ENCODE assay signal across 9 cellular contexts in genomic region chr3:46565607-46566039, GRCh38. TPM values are rescaled to one million over a fixed set of nuclear protein-coding genes. Genes with fewer than 3 reads are reported as not detected.
DNase-seq lines count a peak whose midpoint lies in the region; ATAC-seq and TF ChIP-seq lines count a peak whose summit lies in the region.
"Had no signal": no experiment of that assay in that cellular context is flagged by ENCODE, and none has a peak within 500 bp of the region (broad histone marks: within the 10 kb centered on the region; RNA-seq: fewer than 3 reads in every experiment).

No MANE protein-coding gene starts in this region.

- DNase-seq in HAP-1 (ENCODE audit: low spot score in 2 of 2), result peak; percentile 76 to 86
- no peak for DNase-seq in ascending aorta (ENCODE audit: low spot score in 2 of 2)
- no peak for DNase-seq in amniotic stem cell (lab: John Stamatoyannopoulos, UW)
- DNase-seq in stimulated activated CD4-positive, alpha-beta T cell treated with anti-CD3 and anti-CD28 coated beads, Interleukin-1b, Interleukin-23, amount 100 ng/mL, for 48 hours, result no peak

- H3K36me3 ChIP-seq in HAP-1 (replicated peaks) (no peaks in the 10 kb centered on the region), ascending aorta (no peaks in the 10 kb centered on the region), iPS-18a (ENCODE audit: control insufficient read depth, low read depth, low read length) (no peaks in the 10 kb centered on the region)
- H3K36me3 ChIP-seq: adrenal gland had no signal

- intact Hi-C loops in ascending aorta (cut with DNase I), result no loop called here

- ATAC-seq in HG03159 (IDR thresholded peaks at IDR 0.05; ENCODE audit: unreplicated experiment), result no peak
- ATAC-seq in GM19452 (IDR thresholded peaks at IDR 0.05; ENCODE audit: unreplicated experiment), result no peak

- no peak overlapping the region for H3K27ac ChIP-seq in ascending aorta
- H3K27ac ChIP-seq in iPS-18a (ENCODE audit: low read length), result no peak overlapping the region
- peak overlapping the region in 14 of 21 experiments; percentile 20 to 81 (median 56) for H3K27ac ChIP-seq in skin epidermis

- H3K4me3 ChIP-seq in HAP-1 (peak overlapping the region; percentile 35), ascending aorta (peak overlapping the region; percentile 50 to 60), iPS-18a (ENCODE audit: low read length) (peak overlapping the region; percentile 57), skin epidermis (peak overlapping the region; percentile 24 to 56 (median 37))

- TF ChIP-seq CTCF in ascending aorta (IDR thresholded peaks at IDR 0.05), result no peak

- H3K9ac ChIP-seq in iPS-18a (ENCODE audit: low read length), result peak overlapping the region; percentile 40

- peaks cover 7% of the 10 kb centered on the region; the same call in 1 of the 2 replicates for H3K9me3 ChIP-seq in HAP-1
- H3K9me3 ChIP-seq in ascending aorta, result no peaks in the 10 kb centered on the region
- peaks cover 3% of the 10 kb centered on the region for H3K9me3 ChIP-seq in iPS-18a (ENCODE audit: control insufficient read depth, low read depth, low read length)
- H3K9me3 ChIP-seq: adrenal gland had no signal

- H3K27me3 ChIP-seq in HAP-1 (ENCODE audit: low read depth) (no peaks in the 10 kb centered on the region), ascending aorta (no peaks in the 10 kb centered on the region), iPS-18a (ENCODE audit: control insufficient read depth, insufficient read depth, low read length) (peaks cover 8% of the 10 kb centered on the region)
- H3K27me3 ChIP-seq: adrenal gland had no signal

- peaks cover 42% of the 10 kb centered on the region for H3K4me1 ChIP-seq in HAP-1
- peaks cover 3 to 7% of the 10 kb centered on the region in 2 donors for H3K4me1 ChIP-seq in ascending aorta
- H3K4me1 ChIP-seq in iPS-18a (ENCODE audit: control insufficient read depth, low read depth, low read length), result peaks cover 33% of the 10 kb centered on the region

- in situ Hi-C loops in HAP-1 (cut with MboI; ENCODE audit: low sequenced_read_pairs), result no loop called here

RNA-seq across cellular contexts. Expression of gene LRRC2, which starts 0.5 kb away (rescaled TPM):
- not detected for total RNA-seq in ascending aorta

RNA-seq across cellular contexts. Expression of gene FAM240A, which starts 46.7 kb away (rescaled TPM):
- not detected for total RNA-seq in ascending aorta

Comparison
In these comparisons a context has a peak if more than half of its experiments do, and no peak if none do; other contexts are left out.
1. DNase-seq: peak in HAP-1 (2 of 2); none in ascending aorta (0 of 2), amniotic stem cell (single experiment) and stimulated activated CD4-positive, alpha-beta T cell treated with anti-CD3 and anti-CD28 coated beads, Interleukin-1b, Interleukin-23, amount 100 ng/mL, for 48 hours (single experiment).
2. H3K27ac ChIP-seq: peak in skin epidermis (14 of 21); none in ascending aorta (0 of 2) and iPS-18a (single experiment).
3. Peak in every context shown above with its lines, with median percentiles within 50 percentile points of each other: H3K4me3 ChIP-seq.